32 cellular contexts compared by ENCODE assay signal in the genomic region with DNA sequence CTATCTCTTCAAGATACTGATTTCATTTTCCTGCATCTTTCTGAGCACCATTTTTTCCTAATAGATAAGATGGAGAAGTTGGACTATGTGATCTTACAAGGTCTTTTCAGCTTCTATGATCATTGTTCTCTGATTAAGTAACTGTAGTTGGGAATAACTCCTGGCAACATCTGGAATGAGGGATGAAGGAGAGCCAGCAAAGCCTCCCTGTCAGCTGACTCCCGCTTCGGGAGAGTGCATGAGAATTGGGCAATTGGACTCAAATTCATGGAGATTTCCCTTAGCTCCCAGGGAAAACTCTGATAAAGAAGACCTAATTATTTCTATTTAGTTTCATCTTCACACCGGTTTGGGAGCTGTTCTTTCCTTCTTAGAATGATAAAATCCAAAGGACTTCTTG.
DNase-seq lines count a peak whose midpoint lies in the region; ATAC-seq, FAIRE-seq and TF ChIP-seq lines count a peak whose summit lies in the region.
"Had no signal": no experiment of that assay in that cellular context is flagged by ENCODE, and none has a peak within 500 bp of the region (broad histone marks: within the 10 kb centered on the region; RNA-seq: fewer than 3 reads in every experiment).

No MANE protein-coding gene starts in this region.

- no peak overlapping the region for H2AFZ ChIP-seq in K562 (ENCODE audit: low read depth, low read length)

- BruUV-seq in K562 (replicated peaks; lab: Mats Ljungman, UMichigan): no TSS peak

- H3K36me3 ChIP-seq in K562 (ENCODE audit: control insufficient read depth, insufficient read depth, low read length): no peaks in the 10 kb centered on the region
- H3K36me3 ChIP-seq in sigmoid colon: no peaks in the 10 kb centered on the region
- no peaks in the 10 kb centered on the region for H3K36me3 ChIP-seq in psoas muscle (ENCODE audit: insufficient read depth in 1 of 2, low read depth in 1 of 2)
- H3K36me3 ChIP-seq: SJCRH30 had no signal

- H3K27ac ChIP-seq in K562 (ENCODE audit: extremely low read depth, low read depth, low read length) (no peak overlapping the region), sigmoid colon (no peak overlapping the region), psoas muscle (no peak overlapping the region)
- H3K27ac ChIP-seq: SJCRH30 had no signal

- intact Hi-C loops in K562 (cut with micrococcal nuclease) (no loop called here), sigmoid colon (cut with DNase I) (no loop called here), psoas muscle (cut with DNase I) (no loop called here)

- CTCF ChIA-PET in K562 (lab: Yijun Ruan, JAX; ENCODE audit: low intra/inter-chr PET ratio): no interaction called here

- TF ChIP-seq CTCF in AG09319 (IDR thresholded peaks at IDR 0.05; ENCODE audit: low read depth, low read length) (no peak), K562 (IDR thresholded peaks at IDR 0.05 in 2 of 3, conservative IDR thresholded peaks at IDR 0.05 in 1 of 3; ENCODE audit: insufficient read depth in 2 of 3, low read depth in 1 of 3, low read length in 3 of 3) (no peak), fibroblast of the aortic adventitia (IDR thresholded peaks at IDR 0.05; ENCODE audit: insufficient read depth, low read length) (no peak), sigmoid colon (IDR thresholded peaks at IDR 0.05) (no peak), psoas muscle (IDR thresholded peaks at IDR 0.05) (no peak)

- ATAC-seq in K562 (no peak), GM19467 (IDR thresholded peaks at IDR 0.05; ENCODE audit: unreplicated experiment) (no peak), psoas muscle (no peak)
- ATAC-seq: PC-3, SK-N-SH treated with all-trans-retinoic acid at 6 μM for 48 hours had no signal

- in situ Hi-C loops in K562 (cut with MboI): no loop called here

- POLR2A ChIA-PET in K562 (lab: Yijun Ruan, JAX): interaction anchor here (1.1 kb wide), 1 partner anchor 9 kb away, joined by 7 read pairs; no protein-coding TSS in a partner anchor

- H3K4me2 ChIP-seq in K562 (ENCODE audit: insufficient read depth, low read length): no peak overlapping the region

- no peaks in the 10 kb centered on the region for H4K20me1 ChIP-seq in K562 (replicated peaks; ENCODE audit: control insufficient read depth, insufficient read depth, low read length)

- H3K9me1 ChIP-seq in K562 (ENCODE audit: control insufficient read depth, insufficient read depth, low read length): no peaks in the 10 kb centered on the region

- H3K9me3 ChIP-seq in K562 (replicated peaks; ENCODE audit: control insufficient read depth, insufficient read depth, low read depth, low read length): no peaks in the 10 kb centered on the region; the same call in 1 of the 2 replicates
- H3K9me3 ChIP-seq in sigmoid colon: no peaks in the 10 kb centered on the region
- no peaks in the 10 kb centered on the region for H3K9me3 ChIP-seq in psoas muscle
- H3K9me3 ChIP-seq: SJCRH30 had no signal

- H3K4me1 ChIP-seq in K562 (replicated peaks in 1 of 2; ENCODE audit: control insufficient read depth in 2 of 2, insufficient read depth in 2 of 2, low read length in 2 of 2) (no peaks in the 10 kb centered on the region; a peak in 1 of 5 replicates), sigmoid colon (no peaks in the 10 kb centered on the region), psoas muscle (no peaks in the 10 kb centered on the region)
- H3K4me1 ChIP-seq: SJCRH30 had no signal

- H3K27me3 ChIP-seq in K562 (ENCODE audit: control insufficient read depth in 2 of 2, insufficient read depth in 2 of 2, low read length in 2 of 2) (no peaks in the 10 kb centered on the region; a peak in 1 of 5 replicates), sigmoid colon (no peaks in the 10 kb centered on the region), psoas muscle (ENCODE audit: insufficient read depth in 3 of 3, low read length in 2 of 3) (peaks cover 0 to 11% (median 0%) of the 10 kb centered on the region in 3 donors)
- H3K27me3 ChIP-seq: SJCRH30 had no signal

- H3K4me3 ChIP-seq in K562 (no peak overlapping the region), fibroblast of the aortic adventitia (ENCODE audit: low read depth, low read length) (no peak overlapping the region), sigmoid colon (no peak overlapping the region), psoas muscle (no peak overlapping the region)
- H3K4me3 ChIP-seq: SJCRH30 had no signal

- no peak for FAIRE-seq in K562 (lab: Jason Lieb, UNC)
- FAIRE-seq: GM12892, HTR-8/SVneo had no signal

- TF ChIP-seq POLR2A in K562 (conservative IDR thresholded peaks at IDR 0.05) (no peak), sigmoid colon (IDR thresholded peaks at IDR 0.05) (no peak)

- TF ChIP-seq EP300 in K562 (IDR thresholded peaks at IDR 0.05; ENCODE audit: low read length) (no peak), sigmoid colon (IDR thresholded peaks at IDR 0.05) (no peak)

- 56% methylated on average over 3 of the region's 3 CpGs for WGBS in K562 (ENCODE audit: insufficient coverage, low coverage, missing lambda C conversion rate)
- 84 to 86% methylated on average over 3 of the region's 3 CpGs for WGBS in sigmoid colon, 2 donors
- 27 to 40% (median 38%) methylated on average over 3 of the region's 3 CpGs for WGBS in psoas muscle, 3 donors

- no peak for TF ChIP-seq RAD21 in K562 (CRISPR knock-in tag; conservative IDR thresholded peaks at IDR 0.05 in 1 of 2, IDR thresholded peaks at IDR 0.05 in 1 of 2)

- H3K9ac ChIP-seq in K562 (ENCODE audit: insufficient read depth in 1 of 2, low read depth in 2 of 2, low read length in 2 of 2): no peak overlapping the region

- no peaks in the 10 kb centered on the region for H3K79me2 ChIP-seq in K562 (ENCODE audit: control insufficient read depth, insufficient read depth, low read length)

- DNase-seq in AG09319 (ENCODE audit: extremely low read depth, low read depth) (peak; percentile 31), K562 (ENCODE audit: extremely low read depth in 1 of 4, low spot score in 3 of 4) (no peak), fibroblast of the aortic adventitia (ENCODE audit: low read depth) (peak; percentile 71), sigmoid colon (peak; percentile 73), NCI-H510A treated with DMSO at 0.1 percent for 48 hours (lab: John Stamatoyannopoulos, UW) (no peak), psoas muscle (no peak), NCI-H2171 treated with DMSO at 0.1 percent for 48 hours (lab: John Stamatoyannopoulos, UW) (no peak)
- DNase-seq: 8988T; ACHN; C1 segment of cervical spinal cord; CD4-positive, alpha-beta memory T cell; COR-L47; DMS79; EL; GDM1; H9; KBM-7; MV-4-11; NCI-H1105; NCI-H1436 treated with DMSO at 0.1 percent for 48 hours; NCI-H187 treated with DMSO at 0.1 percent for 48 hours; NCI-H2107; NCI-H446; NCI-H526; NCI-H82; NK-92 treated with Interleukin-12 subunit alpha and Interleukin-12 subunit beta, amount 100 ng/mL, for 24 hours; PC-3; SJCRH30 had no signal

Comparison
In these comparisons a context has a peak if more than half of its experiments do, and no peak if none do; other contexts are left out.
1. DNase-seq: peak in AG09319 (single experiment), fibroblast of the aortic adventitia (single experiment) and sigmoid colon (single experiment); none in K562 (0 of 4), NCI-H510A treated with DMSO at 0.1 percent for 48 hours (single experiment), psoas muscle (0 of 2) and NCI-H2171 treated with DMSO at 0.1 percent for 48 hours (single experiment).